ENCODE assay signal across 1 cellular context in the genomic region with DNA sequence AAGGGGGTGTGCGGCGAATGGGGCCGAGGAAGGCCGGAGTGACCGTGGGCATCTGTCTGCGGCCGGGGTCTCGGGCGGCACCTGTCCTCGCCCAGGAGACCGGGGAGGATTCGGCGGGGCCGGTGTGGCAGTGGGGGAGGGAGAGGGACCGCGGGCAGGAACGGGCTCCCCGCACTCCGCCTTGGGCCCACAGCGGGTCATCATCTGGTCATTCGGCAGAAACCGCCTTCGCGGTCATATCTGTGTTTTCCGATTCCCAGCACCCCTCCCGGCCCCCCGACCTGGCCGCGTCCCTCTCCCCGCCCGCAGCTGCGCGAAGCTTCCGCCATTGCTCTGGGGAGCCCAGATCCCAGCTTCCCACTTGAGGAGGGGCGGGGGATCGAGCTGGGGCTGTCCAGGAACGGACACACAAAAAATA.
TF ChIP-seq lines count a peak whose summit lies in the region.

No MANE protein-coding gene starts in this region.

TF ChIP-seq in A549, 52 proteins besides CTCF, POLR2A, EP300 and RAD21 (continued from another document):
- TF ChIP-seq PHF8 (IDR thresholded peaks at IDR 0.05; ENCODE audit: borderline replicate concordance, low read depth) (peak; percentile 44; the same call in 1 of the 2 replicates), NFE2L2 (conservative IDR thresholded peaks at IDR 0.05; ENCODE audit: low read length) (no peak)
